Comparison of ENCODE assay signal across 19 cellular contexts in genomic region chr5:154508114-154508513, GRCh38. TPM values are rescaled to one million over a fixed set of nuclear protein-coding genes. Genes with fewer than 3 reads are reported as not detected.
DNase-seq lines count a peak whose midpoint lies in the region; ATAC-seq lines count a peak whose summit lies in the region.
"Had no signal": no experiment of that assay in that cellular context is flagged by ENCODE, and none has a peak within 500 bp of the region (broad histone marks: within the 10 kb centered on the region; RNA-seq: fewer than 3 reads in every experiment).

No MANE protein-coding gene starts in this region.

- H3K4me3 ChIP-seq in BLaER1 = no peak overlapping the region
- no peak overlapping the region for H3K4me3 ChIP-seq in Jurkat, Clone E6-1 (ENCODE audit: low read length)
- H3K4me3 ChIP-seq in mesendoderm (ENCODE audit: low read length) = no peak overlapping the region
- no peak overlapping the region for H3K4me3 ChIP-seq in aorta (ENCODE audit: low read length in 2 of 2)
- H3K4me3 ChIP-seq: A549, GM23248, HAP-1 had no signal

- DNase-seq in NCI-H82 (lab: John Stamatoyannopoulos, UW) = peak; percentile 1
- no peak for DNase-seq in NCI-H82 treated with DMSO at 0.1 percent for 48 hours (lab: John Stamatoyannopoulos, UW; ENCODE audit: unreplicated experiment)
- peak; percentile 14 for DNase-seq in Jurkat, Clone E6-1 (ENCODE audit: low read depth, low spot score)
- DNase-seq in mesendoderm = no peak
- no peak for DNase-seq in ACHN
- DNase-seq in aorta = no peak
- DNase-seq: C1 segment of cervical spinal cord, Caco-2, GM23248 had no signal

- no peak overlapping the region for H3K56ac ChIP-seq in mesendoderm (ENCODE audit: low read length)

- H3K18ac ChIP-seq in mesendoderm (ENCODE audit: low read length) = no peak overlapping the region

- no peak overlapping the region for H3K23ac ChIP-seq in mesendoderm (ENCODE audit: low read length)

- no peak for ATAC-seq in GM21367 (IDR thresholded peaks at IDR 0.05; ENCODE audit: unreplicated experiment)
- no peak for ATAC-seq in aorta (ENCODE audit: low FRiP score)
- ATAC-seq: A549, HepG2 had no signal

- peaks cover 61% of the 10 kb centered on the region for H3K4me1 ChIP-seq in BLaER1
- H3K4me1 ChIP-seq in mesendoderm (ENCODE audit: control insufficient read depth, low read depth, low read length) = peaks cover 2% of the 10 kb centered on the region
- H3K4me1 ChIP-seq in aorta (ENCODE audit: control insufficient read depth in 1 of 2, insufficient read depth in 2 of 2, low read length in 2 of 2) = no peaks in the 10 kb centered on the region
- H3K4me1 ChIP-seq: A549, Caco-2, HAP-1 had no signal

- H2BK5ac ChIP-seq in mesendoderm (ENCODE audit: low read length) = no peak overlapping the region

- no peak overlapping the region for H2BK15ac ChIP-seq in mesendoderm (replicated peaks; ENCODE audit: low read depth)

- intact Hi-C loops in aorta (cut with DNase I) = no loop called here

- H3K9me3 ChIP-seq in BLaER1 (no peaks in the 10 kb centered on the region), aorta (ENCODE audit: control insufficient read depth, low read length) (peaks cover 5% of the 10 kb centered on the region)
- H3K9me3 ChIP-seq: A549, Caco-2, HAP-1 had no signal

- H4K8ac ChIP-seq in mesendoderm (ENCODE audit: low read depth, low read length) = no peak overlapping the region

- H2AK5ac ChIP-seq in mesendoderm (ENCODE audit: low read length) = peak overlapping the region; percentile 22

- WGBS in mesendoderm (ENCODE audit: extremely low coverage, insufficient coverage, low lambda C conversion rate) = no CpG with 5 or more reads among the region's 2 CpGs
- 95 to 96% methylated on average over 2 of the region's 2 CpGs for WGBS in aorta, 2 donors

- H4K20me1 ChIP-seq in BLaER1 = no peaks in the 10 kb centered on the region

- no peaks in the 10 kb centered on the region for H3K79me1 ChIP-seq in mesendoderm (ENCODE audit: low read length)

- peak overlapping the region; percentile 40 for H3K4me2 ChIP-seq in BLaER1
- no peak overlapping the region for H3K4me2 ChIP-seq in mesendoderm (ENCODE audit: low read length)
- H3K4me2 ChIP-seq: A549 had no signal

- no peaks in the 10 kb centered on the region for H3K79me2 ChIP-seq in mesendoderm (ENCODE audit: control insufficient read depth, insufficient read depth, low read length)

- no peak overlapping the region for H3K9ac ChIP-seq in BLaER1
- H3K9ac ChIP-seq in mesendoderm (ENCODE audit: low read length) = no peak overlapping the region
- H3K9ac ChIP-seq: GM23248 had no signal

- no peak overlapping the region for H4K5ac ChIP-seq in mesendoderm (ENCODE audit: low read length)

- in situ Hi-C loops in ACHN (cut with HindIII; ENCODE audit: low pct_ligation_motif_present, low pct_unique_long_range_greater_than_20kb, low sequenced_read_pairs) = no loop called here

- no peak overlapping the region for H2BK120ac ChIP-seq in mesendoderm (ENCODE audit: low read depth, low read length)

- H3K27ac ChIP-seq in BLaER1 = no peak overlapping the region
- no peak overlapping the region for H3K27ac ChIP-seq in mesendoderm (ENCODE audit: low read depth, low read length)
- no peak overlapping the region for H3K27ac ChIP-seq in aorta (ENCODE audit: low read depth in 1 of 2, low read length in 2 of 2)
- H3K27ac ChIP-seq: 22Rv1, A549, GM23248 had no signal

- H3K27me3 ChIP-seq in BLaER1 (peaks cover 7% of the 10 kb centered on the region), mesendoderm (ENCODE audit: insufficient read depth, low read length, poor library complexity) (no peaks in the 10 kb centered on the region), aorta (ENCODE audit: control insufficient read depth in 1 of 2, insufficient read depth in 2 of 2, low read length in 1 of 2) (peaks cover 0 to 2% of the 10 kb centered on the region in 2 donors)

- no peaks in the 10 kb centered on the region for H3K36me3 ChIP-seq in BLaER1
- H3K36me3 ChIP-seq in mesendoderm (ENCODE audit: control insufficient read depth, insufficient read depth, low read length) = no peaks in the 10 kb centered on the region
- H3K36me3 ChIP-seq in aorta (ENCODE audit: control insufficient read depth in 1 of 2, insufficient read depth in 2 of 2, low read length in 1 of 2) = no peaks in the 10 kb centered on the region
- H3K36me3 ChIP-seq: HAP-1 had no signal

- H3K4ac ChIP-seq in mesendoderm (ENCODE audit: low read depth, low read length) = no peak overlapping the region

RNA-seq across cellular contexts. Expression of gene HAND1, which starts 30.1 kb away (rescaled TPM):
- polyA plus RNA-seq in Jurkat, Clone E6-1 (2012; ENCODE audit: insufficient read depth, insufficient read length) = not detected
- polyA plus RNA-seq in mesendoderm (2013, experiment 1 of 2) = 0.94 TPM
- polyA plus RNA-seq in mesendoderm (2013, experiment 2 of 2) = 0.81 TPM
- not detected for total RNA-seq in aorta
- not detected for polyA plus RNA-seq in aorta
- total RNA-seq: CD4-positive, alpha-beta T cell; GM23248; H4; HepG2 had no signal
- polyA plus RNA-seq: AG04450, GM23248, HepG2, IgD-negative memory B cell had no signal

Comparison
In these comparisons a context has a peak if more than half of its experiments do, and no peak if none do; other contexts are left out.
1. DNase-seq: peak in NCI-H82 (single experiment) and Jurkat, Clone E6-1 (single experiment); none in NCI-H82 treated with DMSO at 0.1 percent for 48 hours (single experiment), mesendoderm (single experiment), ACHN (single experiment) and aorta (0 of 2).